1 cellular context compared by ENCODE assay signal in genomic region chr13:80802946-80803345, GRCh38.
TF ChIP-seq lines count a peak whose summit lies in the region.

No MANE protein-coding gene starts in this region.

TF ChIP-seq in WTC11, 78 proteins besides CTCF, POLR2A, EP300 and RAD21 (continued from another document):
- TF ChIP-seq NR2C2 (CRISPR knock-in tag; IDR thresholded peaks at IDR 0.05) (no peak), ZNF425 (CRISPR knock-in tag; conservative IDR thresholded peaks at IDR 0.05) (no peak), ZNF423 (CRISPR knock-in tag; IDR thresholded peaks at IDR 0.05) (no peak), ZNF138 (CRISPR knock-in tag; conservative IDR thresholded peaks at IDR 0.05) (no peak), GRHL2 (CRISPR knock-in tag; IDR thresholded peaks at IDR 0.05; ENCODE audit: insufficient replicate concordance, severe bottlenecking) (no peak), JAZF1 (CRISPR knock-in tag; IDR thresholded peaks at IDR 0.05) (no peak), RORB (CRISPR knock-in tag; IDR thresholded peaks at IDR 0.05) (no peak), ZNF396 (CRISPR knock-in tag; IDR thresholded peaks at IDR 0.05; ENCODE audit: borderline replicate concordance) (no peak), KAT7 (CRISPR knock-in tag; IDR thresholded peaks at IDR 0.05; ENCODE audit: borderline replicate concordance) (no peak)
- TF ChIP-seq, protein P1, sequence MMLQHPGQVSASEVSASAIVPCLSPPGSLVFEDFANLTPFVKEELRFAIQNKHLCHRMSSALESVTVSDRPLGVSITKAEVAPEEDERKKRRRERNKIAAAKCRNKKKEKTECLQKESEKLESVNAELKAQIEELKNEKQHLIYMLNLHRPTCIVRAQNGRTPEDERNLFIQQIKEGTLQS (CRISPR knock-in tag; conservative IDR thresholded peaks at IDR 0.05), result no peak
